In genomic region chr2:20596193-20596972, GRCh38 we compare ENCODE assay signal across 8 cellular contexts. TPM values are rescaled to one million over a fixed set of nuclear protein-coding genes. Genes with fewer than 3 reads are reported as not detected.
DNase-seq lines count a peak whose midpoint lies in the region; ATAC-seq, FAIRE-seq and TF ChIP-seq lines count a peak whose summit lies in the region.

No MANE protein-coding gene starts in this region.

- H3K79me2 ChIP-seq in astrocyte (ENCODE audit: insufficient read depth, low read length) = no peaks in the 10 kb centered on the region

- no peaks in the 10 kb centered on the region for H3K27me3 Mint-ChIP-seq in astrocyte (ENCODE audit: low read depth, unreplicated experiment)
- H3K27me3 Mint-ChIP-seq in nephron (ENCODE audit: low read depth) = peaks cover 10% of the 10 kb centered on the region

- DNase-seq in astrocyte (ENCODE audit: low read depth) (no peak), NCI-H1092 treated with DMSO at 0.1 percent for 48 hours (lab: John Stamatoyannopoulos, UW) (no peak), GOT3 (lab: John Stamatoyannopoulos, UW) (no peak)

- H3K9ac ChIP-seq in astrocyte (ENCODE audit: low read length) = peak overlapping the region; percentile 63

- H3K27ac Mint-ChIP-seq in astrocyte (ENCODE audit: unreplicated experiment) (peak overlapping the region; percentile 84), nephron (peak overlapping the region; percentile 20 to 89 (median 82))

- TF ChIP-seq CTCF in astrocyte (IDR thresholded peaks at IDR 0.05; ENCODE audit: insufficient read depth, low read depth, low read length) (no peak), nephron (IDR thresholded peaks at IDR 0.05; ENCODE audit: unreplicated experiment in 3 of 3) (no peak)

- H3K9me3 Mint-ChIP-seq in astrocyte (ENCODE audit: unreplicated experiment) (no peaks in the 10 kb centered on the region), nephron (no peaks in the 10 kb centered on the region)

- FAIRE-seq in astrocyte (lab: Jason Lieb, UNC) = no peak

- H3K27me3 ChIP-seq in astrocyte (ENCODE audit: insufficient read depth, low read length) = no peaks in the 10 kb centered on the region

- no peaks in the 10 kb centered on the region for H3K9me3 ChIP-seq in astrocyte (ENCODE audit: insufficient read depth, low read depth, low read length)

- H3K4me1 Mint-ChIP-seq in astrocyte (ENCODE audit: low read depth, unreplicated experiment) (peaks cover 48% of the 10 kb centered on the region), nephron (peaks cover 46% of the 10 kb centered on the region)

- H3K4me2 ChIP-seq in astrocyte (ENCODE audit: low read length) = peak overlapping the region; percentile 70

- no peak overlapping the region for H3K4me3 Mint-ChIP-seq in astrocyte (ENCODE audit: unreplicated experiment)
- H3K4me3 Mint-ChIP-seq in nephron = peak overlapping the region in 1 of 3 experiments; percentile 25

- H3K4me1 ChIP-seq in astrocyte (ENCODE audit: insufficient read depth, low read length) = peaks cover 53% of the 10 kb centered on the region

- H3K36me3 Mint-ChIP-seq in astrocyte (ENCODE audit: low read depth, unreplicated experiment) = no peaks in the 10 kb centered on the region
- H3K36me3 Mint-ChIP-seq in nephron (ENCODE audit: low read depth) = no peaks in the 10 kb centered on the region

- H4K20me1 ChIP-seq in astrocyte (ENCODE audit: insufficient read depth, low read length) = no peaks in the 10 kb centered on the region

- no peak overlapping the region for H3K4me3 ChIP-seq in astrocyte (ENCODE audit: insufficient read depth, low read depth, low read length)

- H3K36me3 ChIP-seq in astrocyte (ENCODE audit: insufficient read depth, low read length) = no peaks in the 10 kb centered on the region

- peak overlapping the region; percentile 80 for H3K27ac ChIP-seq in astrocyte (ENCODE audit: low read depth, low read length)

- ATAC-seq in GM18502 (IDR thresholded peaks at IDR 0.05; ENCODE audit: poor library complexity, unreplicated experiment) = peak; percentile 6
- peak; percentile 0 for ATAC-seq in HG03066 (IDR thresholded peaks at IDR 0.05; ENCODE audit: low read depth, unreplicated experiment)
- ATAC-seq in esophagus mucosa = no peak
- no peak for ATAC-seq in GM21717 (IDR thresholded peaks at IDR 0.05; ENCODE audit: unreplicated experiment)

- H2AFZ ChIP-seq in astrocyte (ENCODE audit: low read depth, low read length) = no peak overlapping the region

RNA-seq across cellular contexts. Expression of gene HS1BP3, which starts 54.5 kb away (rescaled TPM):
- 20.7 and 21.0 TPM in 2 replicates for total RNA-seq in astrocyte
- 12.4 TPM for total RNA-seq in esophagus mucosa

Comparison
In these comparisons a context has a peak if more than half of its experiments do, and no peak if none do; other contexts are left out.
1. ATAC-seq: peak in GM18502 (single experiment) and HG03066 (single experiment); none in esophagus mucosa (single experiment) and GM21717 (single experiment).